3 cellular contexts compared by ENCODE assay signal in genomic region chrX:134671207-134671750, GRCh38.
TF ChIP-seq lines count a peak whose summit lies in the region.

No MANE protein-coding gene starts in this region.

TF ChIP-seq in SK-N-SH, 30 proteins besides CTCF, POLR2A, EP300 and RAD21:
- no peak for TF ChIP-seq YY1 (IDR thresholded peaks at IDR 0.05; ENCODE audit: low read depth)

TF ChIP-seq in SK-N-SH treated with all-trans-retinoic acid at 6 μM for 48 hours, 23 proteins besides CTCF, POLR2A, EP300 and RAD21:
- TF ChIP-seq ESRRG (CRISPR knock-in tag; IDR thresholded peaks at IDR 0.05), result no peak
- TF ChIP-seq ARNTL (CRISPR knock-in tag; IDR thresholded peaks at IDR 0.05; ENCODE audit: borderline replicate concordance, low read depth), result no peak
- no peak for TF ChIP-seq BACH2 (CRISPR knock-in tag; IDR thresholded peaks at IDR 0.05; ENCODE audit: borderline replicate concordance)
- TF ChIP-seq ZNF70 (CRISPR knock-in tag; IDR thresholded peaks at IDR 0.05), result no peak

TF ChIP-seq in IMR-90, 13 proteins besides CTCF, POLR2A, EP300 and RAD21:
- TF ChIP-seq MAFK (IDR thresholded peaks at IDR 0.05; ENCODE audit: low read depth, low read length) (no peak), RFX5 (IDR thresholded peaks at IDR 0.05; ENCODE audit: low read depth, low read length) (no peak)
